ENCODE assay signal across 1 cellular context in the genomic region with DNA sequence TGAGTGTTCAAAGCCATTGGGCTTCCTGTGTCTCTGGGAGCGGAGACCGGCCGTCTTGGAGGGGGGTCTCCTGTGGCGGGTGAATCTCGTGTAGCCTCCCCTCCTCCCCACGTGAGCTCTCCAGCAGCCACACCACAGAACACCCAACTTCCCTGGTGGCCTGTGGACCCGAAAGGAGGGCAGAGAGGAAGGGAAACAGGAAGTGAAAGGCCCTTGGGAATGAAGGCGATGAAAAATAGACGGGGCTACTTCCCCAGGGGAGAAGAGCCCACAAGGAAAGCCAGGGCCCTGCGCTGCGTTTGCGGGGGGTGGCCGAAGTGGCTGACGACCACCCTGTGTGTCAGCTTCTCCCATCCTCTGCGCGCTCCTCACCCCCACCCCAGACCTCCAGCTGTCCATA.
TF ChIP-seq lines count a peak whose summit lies in the region.

No MANE protein-coding gene starts in this region.

TF ChIP-seq in K562, 482 proteins besides CTCF, POLR2A, EP300 and RAD21:
- TF ChIP-seq, protein P1, sequence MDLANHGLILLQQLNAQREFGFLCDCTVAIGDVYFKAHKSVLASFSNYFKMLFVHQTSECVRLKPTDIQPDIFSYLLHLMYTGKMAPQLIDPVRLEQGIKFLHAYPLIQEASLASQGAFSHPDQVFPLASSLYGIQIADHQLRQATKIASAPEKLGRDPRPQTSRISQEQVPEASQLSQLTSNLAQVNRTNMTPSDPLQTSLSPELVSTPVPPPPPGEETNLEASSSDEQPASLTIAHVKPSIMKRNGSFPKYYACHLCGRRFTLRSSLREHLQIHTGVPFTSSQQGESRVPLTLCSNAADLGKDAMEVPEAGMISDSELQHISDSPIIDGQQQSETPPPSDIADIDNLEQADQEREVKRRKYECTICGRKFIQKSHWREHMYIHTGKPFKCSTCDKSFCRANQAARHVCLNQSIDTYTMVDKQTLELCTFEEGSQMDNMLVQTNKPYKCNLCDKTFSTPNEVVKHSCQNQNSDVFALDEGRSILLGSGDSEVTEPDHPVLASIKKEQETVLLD (IDR thresholded peaks at IDR 0.05): no peak
- TF ChIP-seq SPI1 (IDR thresholded peaks at IDR 0.05; ENCODE audit: borderline replicate concordance, low read depth, low read length): peak; percentile 83
- no peak for TF ChIP-seq PPARD (CRISPR knock-in tag; IDR thresholded peaks at IDR 0.05)
- no peak for TF ChIP-seq BCOR (IDR thresholded peaks at IDR 0.05)
- TF ChIP-seq, protein P2, sequence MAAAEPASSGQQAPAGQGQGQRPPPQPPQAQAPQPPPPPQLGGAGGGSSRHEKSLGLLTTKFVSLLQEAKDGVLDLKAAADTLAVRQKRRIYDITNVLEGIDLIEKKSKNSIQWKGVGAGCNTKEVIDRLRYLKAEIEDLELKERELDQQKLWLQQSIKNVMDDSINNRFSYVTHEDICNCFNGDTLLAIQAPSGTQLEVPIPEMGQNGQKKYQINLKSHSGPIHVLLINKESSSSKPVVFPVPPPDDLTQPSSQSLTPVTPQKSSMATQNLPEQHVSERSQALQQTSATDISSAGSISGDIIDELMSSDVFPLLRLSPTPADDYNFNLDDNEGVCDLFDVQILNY (CRISPR knock-in tag; IDR thresholded peaks at IDR 0.05): no peak
- no peak for TF ChIP-seq HDGF (IDR thresholded peaks at IDR 0.05)
